Comparison of ENCODE assay signal across 12 cellular contexts in the genomic region with DNA sequence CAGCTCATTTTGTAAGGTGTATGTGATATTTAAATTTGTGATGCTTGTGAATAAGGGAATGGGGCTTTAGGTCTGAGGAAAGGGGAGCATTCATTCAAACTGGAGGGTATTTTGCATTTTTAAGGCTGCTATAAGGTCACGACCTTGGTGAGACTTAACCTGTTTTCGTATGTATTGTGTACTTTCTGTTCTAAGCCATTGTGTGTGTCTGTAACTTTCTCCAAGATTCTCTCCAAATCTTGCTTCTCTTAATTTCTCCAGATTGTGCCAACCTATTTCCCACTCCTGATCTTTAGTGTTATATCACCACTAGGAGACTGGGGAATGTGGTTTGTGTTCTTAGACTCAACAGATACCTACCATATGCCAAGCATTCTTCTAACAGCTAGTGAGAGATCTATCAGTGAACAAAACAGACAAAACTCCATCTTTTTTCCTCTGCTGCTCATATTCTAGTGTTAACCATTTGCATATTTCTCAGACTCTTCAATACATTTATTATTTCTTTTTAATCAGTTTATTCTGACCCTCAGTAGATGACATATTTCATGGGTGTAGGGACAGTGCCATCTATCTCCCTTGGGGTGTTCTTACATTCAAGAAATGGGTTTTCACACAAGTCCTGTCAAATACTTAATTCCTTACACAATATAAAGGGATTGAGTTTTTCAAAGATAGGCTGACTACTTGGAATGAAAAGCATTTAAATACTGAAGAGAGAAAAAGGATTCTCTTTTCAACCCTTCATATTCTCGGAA. TPM values are rescaled to one million over a fixed set of nuclear protein-coding genes. Genes with fewer than 3 reads are reported as not detected.
DNase-seq lines count a peak whose midpoint lies in the region; ATAC-seq, FAIRE-seq and TF ChIP-seq lines count a peak whose summit lies in the region.
"Had no signal": no experiment of that assay in that cellular context is flagged by ENCODE, and none has a peak within 500 bp of the region (broad histone marks: within the 10 kb centered on the region; RNA-seq: fewer than 3 reads in every experiment).

No MANE protein-coding gene starts in this region.

- no peak overlapping the region for H3K4me3 ChIP-seq in AG09309 (ENCODE audit: control insufficient read depth, low read depth, low read length)
- no peak overlapping the region for H3K4me3 ChIP-seq in GM23248
- no peak overlapping the region for H3K4me3 ChIP-seq in brain microvascular endothelial cell (ENCODE audit: low read depth, low read length)
- no peak overlapping the region for H3K4me3 ChIP-seq in HepG2 (replicated peaks in 1 of 3; ENCODE audit: insufficient read depth in 1 of 3, low read depth in 2 of 3, low read length in 3 of 3)

- no peaks in the 10 kb centered on the region for H3F3A ChIP-seq in GM23248 (ENCODE audit: insufficient read depth)

- FAIRE-seq in HepG2 (lab: Jason Lieb, UNC) = no peak

- no peak overlapping the region for H3K4me3 Mint-ChIP-seq in endothelial cell (ENCODE audit: unreplicated experiment)

- in situ Hi-C loops in GM23248 (cut with MboI) = no loop called here
- in situ Hi-C loops in brain microvascular endothelial cell (cut with HindIII; ENCODE audit: low pct_ligation_motif_present, low sequenced_read_pairs) = loop anchor here (25.0 kb wide), 1 partner anchor 497 kb away; no protein-coding TSS in a partner anchor
- in situ Hi-C loops in HepG2 (cut with HindIII; ENCODE audit: extremely low pct_ligation_motif_present, low pct_unique_long_range_greater_than_20kb) = no loop called here

- POLR2A ChIA-PET in HepG2 (lab: Yijun Ruan, JAX) = no interaction called here

- H3K9me2 ChIP-seq in GM23248 (ENCODE audit: insufficient read depth) = no peaks in the 10 kb centered on the region

- no TSS peak for BruUV-seq in HepG2 (replicated peaks; lab: Mats Ljungman, UMichigan)

- H3K36me3 Mint-ChIP-seq in endothelial cell (ENCODE audit: low read depth, unreplicated experiment) = no peaks in the 10 kb centered on the region
- H3K36me3 Mint-ChIP-seq in activated naive CD4-positive, alpha-beta T cell treated with anti-CD3 and anti-CD28 coated beads, Interleukin-2, amount 50 U/mL, for 72 hours = peaks cover 0 to 14% of the 10 kb centered on the region in 2 donors

- no peak overlapping the region for H3K9ac ChIP-seq in GM23248
- H3K9ac ChIP-seq in HepG2 (ENCODE audit: insufficient read depth, low read depth, low read length) = no peak overlapping the region

- no peak for TF ChIP-seq POLR2A in HepG2 (IDR thresholded peaks at IDR 0.05; ENCODE audit: insufficient read depth in 1 of 2, low read depth in 2 of 2, low read length in 2 of 2)

- no peaks in the 10 kb centered on the region for H3K27me3 ChIP-seq in GM23248 (replicated peaks; ENCODE audit: insufficient read depth)
- H3K27me3 ChIP-seq in brain microvascular endothelial cell (replicated peaks) = no peaks in the 10 kb centered on the region
- no peaks in the 10 kb centered on the region for H3K27me3 ChIP-seq in HepG2 (ENCODE audit: control insufficient read depth in 1 of 2, insufficient read depth in 2 of 2, low read length in 2 of 2)

- no peak for TF ChIP-seq RAD21 in HepG2 (CRISPR knock-in tag; IDR thresholded peaks at IDR 0.05)

- H3K27me3 Mint-ChIP-seq in endothelial cell (ENCODE audit: unreplicated experiment) = peaks cover 1% of the 10 kb centered on the region

- no peak overlapping the region for H3K27ac ChIP-seq in GM23248
- no peak overlapping the region for H3K27ac ChIP-seq in brain microvascular endothelial cell
- H3K27ac ChIP-seq in HepG2 (ENCODE audit: extremely low read length, insufficient read depth, low read length) = no peak overlapping the region
- H3K27ac ChIP-seq in caudate nucleus (ENCODE audit: low read depth, low read length) = no peak overlapping the region
- H3K27ac ChIP-seq: epithelial cell of prostate had no signal

- H3K4me2 ChIP-seq in GM23248 (ENCODE audit: unreplicated experiment) = no peak overlapping the region
- H3K4me2 ChIP-seq in HepG2 (ENCODE audit: low read depth, low read length) = no peak overlapping the region

- H2AFZ ChIP-seq in GM23248 = no peak overlapping the region
- H2AFZ ChIP-seq in HepG2 (ENCODE audit: low read length) = no peak overlapping the region

- ATAC-seq in HepG2 (peak; percentile 12; the same call in 2 of the 3 replicates), GM19035 (IDR thresholded peaks at IDR 0.05; ENCODE audit: unreplicated experiment) (no peak)
- ATAC-seq in activated naive CD4-positive, alpha-beta T cell treated with anti-CD3 and anti-CD28 coated beads, Interleukin-2, amount 50 U/mL, for 72 hours = no peak

- peak; percentile 30 for TF ChIP-seq CTCF in AG09309 (IDR thresholded peaks at IDR 0.05; ENCODE audit: control insufficient read depth, insufficient read depth, low read depth, low read length, missing control alignments)
- TF ChIP-seq CTCF in brain microvascular endothelial cell (IDR thresholded peaks at IDR 0.05; ENCODE audit: low read depth, low read length, missing control alignments) = peak; percentile 31
- peak; percentile 34; the same call in 1 of the 2 replicates for TF ChIP-seq CTCF in HepG2 (CRISPR knock-in tag; IDR thresholded peaks at IDR 0.05)
- no peak for TF ChIP-seq CTCF in endothelial cell (IDR thresholded peaks at IDR 0.05; ENCODE audit: unreplicated experiment)

- DNase-seq in AG09309 (ENCODE audit: low read depth) = no peak
- DNase-seq in GM23248 = peak; percentile 22
- no peak for DNase-seq in brain microvascular endothelial cell
- no peak for DNase-seq in HepG2 (ENCODE audit: low spot score)
- no peak for DNase-seq in endothelial cell (ENCODE audit: low spot score)
- no peak for DNase-seq in caudate nucleus (lab: John Stamatoyannopoulos, UW)
- no peak for DNase-seq in activated naive CD4-positive, alpha-beta T cell treated with anti-CD3 and anti-CD28 coated beads, Interleukin-2, amount 50 U/mL, for 72 hours (ENCODE audit: low spot score in 2 of 2)
- DNase-seq: activated effector memory CD4-positive, alpha-beta T cell treated with Interleukin-2 at 50 U/mL for 16 hours; NCI-H1694 treated with DMSO at 0.1 percent for 48 hours; stimulated activated CD4-positive, alpha-beta T cell treated with anti-CD3 and anti-CD28 coated beads, Interleukin-2, amount 100 ng/mL, for 24 hours had no signal

- H4K20me1 ChIP-seq in GM23248 (ENCODE audit: insufficient read depth) (no peaks in the 10 kb centered on the region), HepG2 (ENCODE audit: insufficient read depth, low read length) (no peaks in the 10 kb centered on the region)

- TF ChIP-seq EP300 in HepG2 (IDR thresholded peaks at IDR 0.05; ENCODE audit: low read depth in 2 of 2, low read length in 2 of 2) (no peak), HepG2 (CRISPR knock-in tag; IDR thresholded peaks at IDR 0.05; ENCODE audit: borderline replicate concordance) (no peak)

- 96 to 97% methylated on average over 3 of the region's 3 CpGs for WGBS in GM23248 (ENCODE audit: low coverage in 1 of 2, low lambda C conversion rate in 2 of 2, missing lambda C conversion rate in 2 of 2), 2 experiments
- 92% methylated on average over 3 of the region's 3 CpGs for WGBS in HepG2 (ENCODE audit: low lambda C conversion rate)

- H3K27ac Mint-ChIP-seq in endothelial cell (ENCODE audit: unreplicated experiment) = no peak overlapping the region
- no peak overlapping the region for H3K27ac Mint-ChIP-seq in activated naive CD4-positive, alpha-beta T cell treated with anti-CD3 and anti-CD28 coated beads, Interleukin-2, amount 50 U/mL, for 72 hours

- H3K9me3 ChIP-seq in GM23248 (ENCODE audit: low read depth) (no peaks in the 10 kb centered on the region), HepG2 (ENCODE audit: low read length) (no peaks in the 10 kb centered on the region)

- H3K9me3 Mint-ChIP-seq in endothelial cell (ENCODE audit: unreplicated experiment) = no peaks in the 10 kb centered on the region
- H3K9me3 Mint-ChIP-seq in activated naive CD4-positive, alpha-beta T cell treated with anti-CD3 and anti-CD28 coated beads, Interleukin-2, amount 50 U/mL, for 72 hours = no peaks in the 10 kb centered on the region

- H3K4me1 ChIP-seq in GM23248 (ENCODE audit: insufficient read depth) (no peaks in the 10 kb centered on the region), HepG2 (ENCODE audit: insufficient read depth, low read length) (peaks cover 4% of the 10 kb centered on the region)

- CTCF ChIA-PET in HepG2 (lab: Yijun Ruan, JAX; ENCODE audit: low intra/inter-chr PET ratio, low total read pairs) = no interaction called here

- no peaks in the 10 kb centered on the region for H3K4me1 Mint-ChIP-seq in endothelial cell (ENCODE audit: unreplicated experiment)

- H3K36me3 ChIP-seq in GM23248 (ENCODE audit: low read depth) = peaks cover 6% of the 10 kb centered on the region; the same call in 1 of the 2 replicates
- peaks cover 2% of the 10 kb centered on the region for H3K36me3 ChIP-seq in brain microvascular endothelial cell (replicated peaks)
- H3K36me3 ChIP-seq in HepG2 (replicated peaks in 1 of 2; ENCODE audit: control insufficient read depth in 1 of 2, insufficient read depth in 2 of 2, low read length in 2 of 2) = peaks cover 11 to 34% of the 10 kb centered on the region in 2 experiments

- intact Hi-C loops in HepG2 (cut with micrococcal nuclease; ENCODE audit: unreplicated experiment) = no loop called here

- H3K79me2 ChIP-seq in GM23248 (ENCODE audit: insufficient read depth) (no peaks in the 10 kb centered on the region), HepG2 (ENCODE audit: insufficient read depth, low read length) (no peaks in the 10 kb centered on the region)

RNA-seq across cellular contexts. Expression of a gene that starts 27.5 kb away (rescaled TPM):
- 6.9 and 9.4 TPM in 2 replicates for total RNA-seq in GM23248 (2014; rRNA removed; shearing (Covaris generic))
- polyA plus RNA-seq in GM23248 (2016; fragmentation: Nextera tagmentation; extraction: Ambion mirVana) (15.2 and 16.1 TPM in 2 replicates), HepG2 (2011; rRNA removed) (134 TPM in 2 replicates)
- total RNA-seq in HepG2 (2016; rRNA removed; fragmentation: Illumina TruSeq; extraction: Trizol) (89.8 and 135 TPM in 2 replicates), endothelial cell (ENCODE audit: unreplicated experiment) (6.0 TPM)
- total RNA-seq in HepG2 (2016; cell fraction: cytosol; rRNA removed; fragmentation: Illumina TruSeq; extraction: Trizol; ENCODE audit: low read depth) = 15.3 and 17.7 TPM in 2 replicates
- total RNA-seq in HepG2 (2016; cell fraction: insoluble cytoplasmic fraction; rRNA removed; fragmentation: Illumina TruSeq; extraction: Trizol) = 83.4 and 139 TPM in 2 replicates
- 47.8 and 51.7 TPM in 2 replicates for total RNA-seq in HepG2 (2016; cell fraction: membrane; rRNA removed; fragmentation: Illumina TruSeq; extraction: Trizol)
- 170 and 186 TPM in 2 replicates for total RNA-seq in HepG2 (2016; cell fraction: nucleus; rRNA removed; fragmentation: Illumina TruSeq; extraction: Trizol)
- 63.8 and 107 TPM in 2 replicates for polyA plus RNA-seq in HepG2 (2011; cell fraction: cytosol; rRNA removed)
- polyA plus RNA-seq in HepG2 (2011; cell fraction: nucleus; rRNA removed) = 45.7 and 54.4 TPM in 2 replicates
- 194 and 216 TPM in 2 replicates for polyA plus RNA-seq in HepG2 (2012)
- polyA plus RNA-seq in HepG2 (2016; cell fraction: cytosol; fragmentation: Illumina TruSeq; extraction: Trizol; ENCODE audit: low read depth) = 12.7 and 13.7 TPM in 2 replicates
- 116 and 118 TPM in 2 replicates for polyA plus RNA-seq in HepG2 (2016; cell fraction: insoluble cytoplasmic fraction; fragmentation: Illumina TruSeq; extraction: Trizol; ENCODE audit: low read depth)
- 31.8 and 33.5 TPM in 2 replicates for polyA plus RNA-seq in HepG2 (2016; cell fraction: membrane; fragmentation: Illumina TruSeq; extraction: Trizol; ENCODE audit: low read depth)
- polyA plus RNA-seq in HepG2 (2016; cell fraction: nucleus; fragmentation: Illumina TruSeq; extraction: Trizol; ENCODE audit: insufficient read depth, low read depth) = 298 and 311 TPM in 2 replicates
- 26.2 and 55.9 TPM in 2 replicates for polyA minus RNA-seq in HepG2 (2011; rRNA and poly(A)+ RNA removed; ENCODE audit: low replicate concordance)
- 118 and 143 TPM in 2 replicates for polyA minus RNA-seq in HepG2 (2011; cell fraction: cytosol; rRNA and poly(A)+ RNA removed)
- polyA minus RNA-seq in HepG2 (2011; cell fraction: nucleus; rRNA and poly(A)+ RNA removed) = 93.7 and 117 TPM in 2 replicates
- total RNA-seq in activated naive CD4-positive, alpha-beta T cell treated with anti-CD3 and anti-CD28 coated beads, Interleukin-2, amount 50 U/mL, for 72 hours = 10 to 100 TPM in 1 of 2 donors, 1 to 10 TPM in 1; 3.5 to 13.5 TPM
